25 cellular contexts compared by ENCODE assay signal in the genomic region with DNA sequence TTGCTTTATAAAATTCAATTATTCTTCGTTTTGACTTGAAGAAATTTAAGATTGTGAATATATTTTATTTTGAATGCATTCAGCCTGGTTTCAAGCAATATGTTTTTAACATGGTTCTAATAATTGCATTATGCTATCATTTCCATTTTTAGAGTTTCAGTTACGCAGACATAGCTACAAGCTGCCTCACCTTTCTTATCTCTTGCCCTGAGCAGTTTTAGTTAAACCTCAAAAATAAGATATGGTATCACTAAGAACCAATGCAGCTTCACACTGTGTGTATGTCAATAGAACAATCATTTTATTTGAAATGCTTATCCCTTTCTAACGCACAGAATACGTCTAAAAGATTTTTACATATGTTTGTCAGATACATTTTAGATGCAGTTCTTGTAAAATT.
"Had no signal": no experiment of that assay in that cellular context is flagged by ENCODE, and none has a peak within 500 bp of the region (broad histone marks: within the 10 kb centered on the region; RNA-seq: fewer than 3 reads in every experiment).

No MANE protein-coding gene starts in this region.

- H3K27me3 ChIP-seq: adrenal gland, brain microvascular endothelial cell, dorsolateral prefrontal cortex had no signal

- H3K4me3 ChIP-seq: adrenal gland, coronary artery, dorsolateral prefrontal cortex had no signal

- H3K4me1 ChIP-seq: adrenal gland had no signal

- H3K36me3 ChIP-seq: adrenal gland, brain microvascular endothelial cell had no signal

- DNase-seq: activated CD4-positive, alpha-beta memory T cell treated with anti-CD3 and anti-CD28 coated beads for 36 hours; activated CD4-positive, alpha-beta T cell treated with anti-CD3 and anti-CD28 coated beads for 36 hours; activated CD4-positive, alpha-beta T cell treated with anti-CD3 and anti-CD28 coated beads, Interleukin-2, amount 10 ng/mL, durations not matched to agents 24 days and 14 days; activated CD4-positive, CD25-positive, alpha-beta regulatory T cell; activated CD4-positive, CD25-positive, alpha-beta regulatory T cell treated with anti-CD3 and anti-CD28 coated beads, Interleukin-2, amount 50 U/mL, for 72 hours; activated CD8-positive, alpha-beta memory T cell treated with anti-CD3 and anti-CD28 coated beads, Interleukin-2, amount 10 ng/mL, durations not matched to agents 7 days and 5 days; activated CD8-positive, alpha-beta memory T cell treated with anti-CD3 and anti-CD28 coated beads, Interleukin-2, amount 50 U/mL, for 4 hours; activated CD8-positive, alpha-beta T cell treated with anti-CD3 and anti-CD28 coated beads, Interleukin-2, amount 10 ng/mL, durations not matched to agents 7 days and 5 days; activated effector memory CD4-positive, alpha-beta T cell treated with anti-CD3 and anti-CD28 coated beads, Interleukin-2, amount 50 U/mL, for 16 hours; activated naive CD4-positive, alpha-beta T cell treated with anti-CD3 and anti-CD28 coated beads for 36 hours; activated naive CD8-positive, alpha-beta T cell treated with anti-CD3 and anti-CD28 coated beads for 36 hours; activated naive CD8-positive, alpha-beta T cell treated with anti-CD3 and anti-CD28 coated beads, Interleukin-2, amount 50 U/mL, for 24 hours; activated T-cell treated with anti-CD3 and anti-CD28 coated beads, Interleukin-2, amount 50 U/mL, for 1 hour; activated T-cell treated with anti-CD3 and anti-CD28 coated beads, Interleukin-2, amount 50 U/mL, for 48 hours; adrenal gland; anterior cingulate cortex; brain microvascular endothelial cell; dorsolateral prefrontal cortex; effector memory CD4-positive, alpha-beta T cell; foreskin fibroblast; head of caudate nucleus; hippocampal formation; T-helper 2 cell had no signal

- H3K9me3 ChIP-seq: adrenal gland had no signal

- H3K27ac ChIP-seq: adrenal gland, brain microvascular endothelial cell, coronary artery, dorsolateral prefrontal cortex had no signal

- ATAC-seq: activated CD4-positive, alpha-beta T cell treated with anti-CD3 and anti-CD28 coated beads for 36 hours; activated CD8-positive, alpha-beta memory T cell treated with anti-CD3 and anti-CD28 coated beads, Interleukin-2, amount 10 ng/mL, durations not matched to agents 7 days and 5 days; activated CD8-positive, alpha-beta T cell treated with anti-CD3 and anti-CD28 coated beads, Interleukin-2, amount 10 ng/mL, durations not matched to agents 7 days and 5 days; activated naive CD8-positive, alpha-beta T cell treated with anti-CD3 and anti-CD28 coated beads, Interleukin-2, amount 50 U/mL, for 24 hours; esophagus mucosa had no signal
